In the genomic region with DNA sequence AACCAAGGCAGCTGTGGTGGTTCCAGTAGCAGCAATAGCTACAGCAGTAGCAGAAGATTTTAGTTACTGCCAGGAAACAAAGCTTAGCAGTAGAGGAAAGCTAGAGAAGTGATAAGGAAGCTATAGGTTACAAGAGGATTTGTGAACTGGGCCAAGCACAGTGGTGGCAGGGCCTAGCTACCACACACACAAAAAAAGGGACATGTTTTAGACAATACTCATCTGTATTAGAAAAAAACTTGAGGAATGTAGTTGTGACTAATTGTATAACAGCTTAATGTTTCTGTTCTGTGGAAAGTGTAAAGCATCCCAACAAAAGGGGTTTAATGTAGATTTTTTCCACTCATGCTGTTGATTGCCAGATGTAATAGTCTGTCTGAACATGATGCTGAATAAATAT, we compare ENCODE assay signal across 15 cellular contexts. TPM values are rescaled to one million over a fixed set of nuclear protein-coding genes. Genes with fewer than 3 reads are reported as not detected.
DNase-seq lines count a peak whose midpoint lies in the region; ATAC-seq, FAIRE-seq and TF ChIP-seq lines count a peak whose summit lies in the region.
"Had no signal": no experiment of that assay in that cellular context is flagged by ENCODE, and none has a peak within 500 bp of the region (broad histone marks: within the 10 kb centered on the region; RNA-seq: fewer than 3 reads in every experiment).

No MANE protein-coding gene starts in this region.

- in situ Hi-C loops in GM23248 (cut with MboI): no loop called here

- no peaks in the 10 kb centered on the region for H3K9me3 ChIP-seq in GM23248 (ENCODE audit: low read depth)
- H3K9me3 ChIP-seq in keratinocyte (ENCODE audit: control insufficient read depth, low read depth, low read length): no peaks in the 10 kb centered on the region

- H3K4me3 ChIP-seq in GM23248 (no peak overlapping the region), keratinocyte (ENCODE audit: control insufficient read depth in 2 of 3, extremely low read depth in 1 of 3, insufficient read depth in 2 of 3, low read depth in 1 of 3, low read length in 3 of 3) (no peak overlapping the region)
- H3K4me3 ChIP-seq: BLaER1 treated with 17β-estradiol and CSF1 and Interleukin-3, amounts not matched to agents 10 nM and 100 nM; K562 had no signal

- H3K9ac ChIP-seq in GM23248: no peak overlapping the region
- H3K9ac ChIP-seq in keratinocyte (ENCODE audit: control insufficient read depth, extremely low read depth, insufficient read depth, low read length): no peak overlapping the region
- H3K9ac ChIP-seq: BLaER1 treated with 17β-estradiol and CSF1 and Interleukin-3, amounts not matched to agents 10 nM and 100 nM had no signal

- DNase-seq in AG08395 (ENCODE audit: low spot score) (peak; percentile 9), GM23248 (peak; percentile 50), RPMI7951 (ENCODE audit: low read depth) (peak; percentile 3), keratinocyte (ENCODE audit: low read depth, low spot score) (no peak), cerebellar cortex (ENCODE audit: low spot score) (no peak), midbrain (lab: John Stamatoyannopoulos, UW) (no peak), hippocampal formation (lab: John Stamatoyannopoulos, UW) (no peak)
- DNase-seq: CD4-positive, CD25-positive, alpha-beta regulatory T cell; DMS79; GF-D8 had no signal

- no peaks in the 10 kb centered on the region for H3K9me2 ChIP-seq in GM23248 (ENCODE audit: insufficient read depth)

- H3K4me1 ChIP-seq in GM23248 (ENCODE audit: insufficient read depth) (peaks cover 14% of the 10 kb centered on the region), keratinocyte (ENCODE audit: control insufficient read depth, extremely low read depth, insufficient read depth, low read length) (peaks cover 5% of the 10 kb centered on the region)
- H3K4me1 ChIP-seq: BLaER1 treated with 17β-estradiol and CSF1 and Interleukin-3, amounts not matched to agents 10 nM and 100 nM had no signal

- H3K4me2 ChIP-seq in GM23248 (ENCODE audit: unreplicated experiment): no peak overlapping the region
- H3K4me2 ChIP-seq in keratinocyte (ENCODE audit: control insufficient read depth, extremely low read depth, insufficient read depth, low read depth, low read length): no peak overlapping the region
- H3K4me2 ChIP-seq: BLaER1 treated with 17β-estradiol and CSF1 and Interleukin-3, amounts not matched to agents 10 nM and 100 nM had no signal

- no peaks in the 10 kb centered on the region for H3K9me1 ChIP-seq in keratinocyte (ENCODE audit: control insufficient read depth, extremely low read depth, insufficient read depth, low read length)

- H3K36me3 ChIP-seq in GM23248 (ENCODE audit: low read depth): no peaks in the 10 kb centered on the region
- no peaks in the 10 kb centered on the region for H3K36me3 ChIP-seq in keratinocyte (ENCODE audit: control insufficient read depth in 2 of 2, extremely low read depth in 1 of 2, insufficient read depth in 2 of 2, low read length in 2 of 2)
- H3K36me3 ChIP-seq: BLaER1 treated with 17β-estradiol and CSF1 and Interleukin-3, amounts not matched to agents 10 nM and 100 nM had no signal

- H3K27ac ChIP-seq in GM23248: no peak overlapping the region
- no peak overlapping the region for H3K27ac ChIP-seq in keratinocyte (ENCODE audit: control insufficient read depth, insufficient read depth, low read length)
- H3K27ac ChIP-seq: 22Rv1; BLaER1 treated with 17β-estradiol and CSF1 and Interleukin-3, amounts not matched to agents 10 nM and 100 nM had no signal

- H4K20me1 ChIP-seq in GM23248 (ENCODE audit: insufficient read depth) (no peaks in the 10 kb centered on the region), keratinocyte (ENCODE audit: control insufficient read depth, extremely low read depth, insufficient read depth, low read length) (no peaks in the 10 kb centered on the region)
- H4K20me1 ChIP-seq: BLaER1 treated with 17β-estradiol and CSF1 and Interleukin-3, amounts not matched to agents 10 nM and 100 nM had no signal

- no peak for ATAC-seq in HG03571 (IDR thresholded peaks at IDR 0.05; ENCODE audit: unreplicated experiment)
- ATAC-seq: K562 had no signal

- H3K79me2 ChIP-seq in GM23248 (ENCODE audit: insufficient read depth) (no peaks in the 10 kb centered on the region), keratinocyte (ENCODE audit: control insufficient read depth, insufficient read depth, low read length) (no peaks in the 10 kb centered on the region)

- FAIRE-seq in keratinocyte (lab: Jason Lieb, UNC): no peak
- FAIRE-seq: H54, K562 had no signal

- dilution Hi-C loops in keratinocyte (cut with MboI; ENCODE audit: extremely low pct_ligation_motif_present, low sequenced_read_pairs): no loop called here

- H3F3A ChIP-seq in GM23248 (ENCODE audit: insufficient read depth): peaks cover 2% of the 10 kb centered on the region; the same call in 1 of the 2 replicates

- H2AFZ ChIP-seq in GM23248: peak overlapping the region; percentile 27; the same call in 1 of the 2 replicates
- H2AFZ ChIP-seq in keratinocyte (ENCODE audit: control insufficient read depth, low read length): peak overlapping the region; percentile 30

- no peak for TF ChIP-seq CTCF in keratinocyte (optimal IDR thresholded peaks at IDR 0.05 in 1 of 3, IDR thresholded peaks at IDR 0.05 in 1 of 3, conservative IDR thresholded peaks at IDR 0.05 in 1 of 3; ENCODE audit: extremely low read depth in 1 of 3, insufficient read depth in 2 of 3, low read length in 3 of 3)

- H3K27me3 ChIP-seq in GM23248 (replicated peaks; ENCODE audit: insufficient read depth) (no peaks in the 10 kb centered on the region), keratinocyte (ENCODE audit: control insufficient read depth, extremely low read depth, insufficient read depth, low read length) (no peaks in the 10 kb centered on the region)
- H3K27me3 ChIP-seq: BLaER1 treated with 17β-estradiol and CSF1 and Interleukin-3, amounts not matched to agents 10 nM and 100 nM had no signal

RNA-seq across cellular contexts. Expression of gene PFN2, which starts 29.9 kb away (rescaled TPM):
- 174 and 224 TPM in 2 replicates for total RNA-seq in GM23248 (2014; rRNA removed; shearing (Covaris generic))
- polyA plus RNA-seq in GM23248 (2016; fragmentation: Nextera tagmentation; extraction: Ambion mirVana) (246 and 253 TPM in 2 replicates), keratinocyte (253 to 334 TPM (median 304 TPM) in 3 replicates)
- 281 and 309 TPM in 2 replicates for total RNA-seq in RPMI7951 (2014; rRNA removed; shearing (Covaris generic))
- 62.2 TPM for polyA plus RNA-seq in keratinocyte (2011; ENCODE audit: low read depth)
- 320 and 522 TPM in 2 replicates for polyA plus RNA-seq in keratinocyte (2011; cell fraction: cytosol; rRNA removed)
- polyA plus RNA-seq in keratinocyte (2011; cell fraction: nucleus; rRNA removed): 174 and 191 TPM in 2 replicates
- polyA plus RNA-seq in keratinocyte (2012; ENCODE audit: low replicate concordance): 74.3 and 130 TPM in 2 replicates
- polyA minus RNA-seq in keratinocyte: 37.6 to 179 TPM (median 170 TPM) in 3 replicates
- polyA minus RNA-seq in keratinocyte (2011; cell fraction: cytosol; rRNA and poly(A)+ RNA removed): 157 TPM
- polyA minus RNA-seq in keratinocyte (2011; cell fraction: nucleus; rRNA and poly(A)+ RNA removed): 31.0 and 53.1 TPM in 2 replicates

Comparison
In these comparisons a context has a peak if more than half of its experiments do, and no peak if none do; other contexts are left out.
1. DNase-seq: peak in AG08395 (single experiment), GM23248 (single experiment) and RPMI7951 (single experiment); none in keratinocyte (single experiment), cerebellar cortex (single experiment), midbrain (single experiment) and hippocampal formation (0 of 2).